In the genomic region with DNA sequence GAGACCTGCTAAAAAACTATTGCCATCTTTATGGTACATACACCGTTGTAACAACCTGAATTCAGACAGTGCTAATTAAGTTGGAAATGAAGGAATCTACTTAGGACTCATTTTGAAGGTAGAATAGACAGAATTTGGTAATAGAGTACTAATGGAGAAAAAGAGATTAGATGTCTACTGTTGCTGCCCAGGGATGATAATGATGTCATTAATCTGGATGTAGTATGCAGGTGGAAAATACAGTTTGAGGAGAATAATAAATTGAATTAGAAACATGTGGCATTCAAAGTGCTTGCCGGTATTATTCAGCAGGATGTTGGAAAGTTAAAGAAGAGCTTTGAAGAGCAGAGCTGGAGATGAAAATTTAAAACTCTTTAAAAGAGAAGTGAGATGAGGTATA, we compare ENCODE assay signal across 11 cellular contexts.
"Had no signal": no experiment of that assay in that cellular context is flagged by ENCODE, and none has a peak within 500 bp of the region (broad histone marks: within the 10 kb centered on the region; RNA-seq: fewer than 3 reads in every experiment).

No MANE protein-coding gene starts in this region.

- H3K4me3 ChIP-seq: GM23248, GM23338, HAP-1 had no signal

- H2AFZ ChIP-seq: GM23248, GM23338 had no signal

- H3K4me3 Mint-ChIP-seq: GM23338, H9, HFFc6 had no signal

- H3K9ac ChIP-seq: GM23248 had no signal

- H3K27ac ChIP-seq: GM23248 had no signal

- ATAC-seq: GM23338, HCT116 had no signal

- DNase-seq: GM23248, GOT3, H7, H9, HCEC 1CT, HFFc6 had no signal

- H3K4me2 ChIP-seq: GM23338 had no signal

- H3K27ac Mint-ChIP-seq: GM23338, H9, HFFc6 had no signal

- H3K36me3 ChIP-seq: HAP-1 had no signal

- H3K9me3 Mint-ChIP-seq: GM23338, H9, HFFc6 had no signal

- FAIRE-seq: H1, H54 had no signal

- H3K9me3 ChIP-seq: HAP-1 had no signal
